Comparison of ENCODE assay signal across 8 cellular contexts in the genomic region with DNA sequence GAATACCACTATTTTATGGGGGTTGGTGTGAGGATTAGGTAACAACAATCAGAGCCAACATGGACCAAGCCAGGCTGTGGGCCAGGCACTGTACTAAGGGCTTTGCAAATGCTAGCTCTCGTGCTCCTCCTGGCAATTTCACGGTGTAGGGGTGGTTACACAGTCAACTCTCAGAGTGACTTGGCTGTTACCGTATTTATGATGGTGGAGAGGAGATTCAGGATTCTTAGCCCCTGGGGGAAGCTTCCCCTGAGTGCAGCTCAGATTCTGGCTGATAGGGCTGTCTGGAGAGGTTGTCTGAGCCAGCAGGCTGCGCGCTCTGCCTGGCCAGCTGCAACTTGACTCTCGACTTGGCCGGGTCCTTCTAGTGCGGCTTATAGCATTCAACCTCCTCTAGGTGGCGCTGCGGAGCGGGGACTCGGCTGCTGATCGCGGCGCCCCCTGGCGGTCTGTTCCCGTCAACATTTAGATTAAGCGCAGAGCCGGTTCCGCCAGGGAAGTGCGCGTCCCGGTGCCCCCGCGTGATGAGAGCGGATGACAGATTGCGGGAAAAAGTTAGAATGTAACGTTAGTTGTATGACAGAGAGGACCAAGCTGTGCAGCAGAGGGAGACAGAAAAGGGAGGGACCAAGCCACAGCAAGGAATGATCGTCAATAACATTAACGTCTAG. TPM values are rescaled to one million over a fixed set of nuclear protein-coding genes. Genes with fewer than 3 reads are reported as not detected.
DNase-seq lines count a peak whose midpoint lies in the region; ATAC-seq and TF ChIP-seq lines count a peak whose summit lies in the region.

No MANE protein-coding gene starts in this region.

- H3K9me3 Mint-ChIP-seq in naive thymus-derived CD8-positive, alpha-beta T cell, result peaks cover 0 to 2% (median 0%) of the 10 kb centered on the region in 9 donors
- peaks cover 3% of the 10 kb centered on the region for H3K9me3 Mint-ChIP-seq in stimulated activated effector memory CD8-positive, alpha-beta T cell treated with anti-CD3 and anti-CD28 coated beads, Interleukin-12 subunit alpha, Interleukin-12 subunit beta, amount 100 ng/mL, for 72 hours

- H3K4me2 ChIP-seq in PC-3 (ENCODE audit: low read length), result peak overlapping the region; percentile 70

- TF ChIP-seq CTCF in PC-3 (conservative IDR thresholded peaks at IDR 0.05; ENCODE audit: low read depth, low read length), result peak; percentile 99

- peaks cover 6 to 29% (median 24%) of the 10 kb centered on the region in 4 donors for H3K4me1 Mint-ChIP-seq in naive thymus-derived CD8-positive, alpha-beta T cell
- H3K4me1 Mint-ChIP-seq in stimulated activated effector memory CD8-positive, alpha-beta T cell treated with anti-CD3 and anti-CD28 coated beads, Interleukin-12 subunit alpha, Interleukin-12 subunit beta, amount 100 ng/mL, for 72 hours, result peaks cover 56% of the 10 kb centered on the region

- H3K27ac Mint-ChIP-seq in naive thymus-derived CD8-positive, alpha-beta T cell, result peak overlapping the region in 4 of 10 donors; percentile 1 to 60 (median 32)
- peak overlapping the region; percentile 75 for H3K27ac Mint-ChIP-seq in stimulated activated effector memory CD8-positive, alpha-beta T cell treated with anti-CD3 and anti-CD28 coated beads, Interleukin-12 subunit alpha, Interleukin-12 subunit beta, amount 100 ng/mL, for 72 hours

- TF ChIP-seq POLR2A in erythroblast (IDR thresholded peaks at IDR 0.05; ENCODE audit: low read length), result no peak

- H3K4me1 ChIP-seq in PC-3 (ENCODE audit: insufficient read depth, low read length), result no peaks in the 10 kb centered on the region

- no peaks in the 10 kb centered on the region; the same call in 1 of the 2 replicates for H3K36me3 ChIP-seq in PC-3 (ENCODE audit: low read depth, low read length)

- intact Hi-C loops in PC-3 (cut with micrococcal nuclease), result loop anchor here (1.0 kb wide), 2 partner anchors 74 to 309 kb away; no protein-coding TSS in a partner anchor

- H3K27me3 Mint-ChIP-seq in naive thymus-derived CD8-positive, alpha-beta T cell, result peaks cover 2 to 10% (median 4%) of the 10 kb centered on the region in 5 donors

- no peaks in the 10 kb centered on the region for H3K9me2 ChIP-seq in PC-3 (replicated peaks; ENCODE audit: low read length)

- POLR2A ChIA-PET in PC-3 (lab: Charles Lee; ENCODE audit: unreplicated experiment), result no interaction called here
- POLR2A ChIA-PET in naive thymus-derived CD8-positive, alpha-beta T cell (lab: Charles Lee), result interaction anchor here (0.7 kb wide), 1 partner anchor 1242 kb away, joined by 3 read pairs; no protein-coding TSS in a partner anchor

- H3K27me3 ChIP-seq in PC-3 (ENCODE audit: low read length), result 0 out of 2 replicates have a peak, but pooled peaks cover 6% of the 10 kb centered on the region

- peak overlapping the region in 7 of 10 donors; percentile 15 to 69 (median 44) for H3K4me3 Mint-ChIP-seq in naive thymus-derived CD8-positive, alpha-beta T cell
- H3K4me3 Mint-ChIP-seq in stimulated activated effector memory CD8-positive, alpha-beta T cell treated with anti-CD3 and anti-CD28 coated beads, Interleukin-12 subunit alpha, Interleukin-12 subunit beta, amount 100 ng/mL, for 72 hours, result peak overlapping the region; percentile 41

- DNase-seq in GM04503 (ENCODE audit: low read depth) (peak; percentile 20), KG1 (lab: John Stamatoyannopoulos, UW) (peak; percentile 88), PC-3 (peak; percentile 76), activated T-cell treated with anti-CD3 and anti-CD28 coated beads for 4 hours (peak; percentile 92), erythroblast (lab: John Stamatoyannopoulos, UW) (peak; percentile 89 to 95)
- peak; percentile 79 to 99 (median 92) for DNase-seq in naive thymus-derived CD8-positive, alpha-beta T cell
- peak; percentile 99 for DNase-seq in stimulated activated effector memory CD8-positive, alpha-beta T cell treated with anti-CD3 and anti-CD28 coated beads, Interleukin-12 subunit alpha, Interleukin-12 subunit beta, amount 100 ng/mL, for 72 hours (ENCODE audit: low spot score in 2 of 2)

- H3K9me3 ChIP-seq in PC-3 (ENCODE audit: low read length), result no peaks in the 10 kb centered on the region

- ATAC-seq in PC-3, result peak; percentile 95
- ATAC-seq in naive thymus-derived CD8-positive, alpha-beta T cell, result peak; percentile 76 to 78
- ATAC-seq in stimulated activated effector memory CD8-positive, alpha-beta T cell treated with anti-CD3 and anti-CD28 coated beads, Interleukin-12 subunit alpha, Interleukin-12 subunit beta, amount 100 ng/mL, for 72 hours, result peak; percentile 53
- no peak for ATAC-seq in GM19395 (IDR thresholded peaks at IDR 0.05; ENCODE audit: unreplicated experiment)

- CTCF ChIA-PET in PC-3 (lab: Charles Lee), result interaction anchor here (0.5 to 1.3 kb wide), 10 partner anchors 13 to 341 kb away, joined by 3 to 9 read pairs (median 4); a partner anchor contains a TSS

- peaks cover 0 to 2% (median 0%) of the 10 kb centered on the region in 3 donors for H3K36me3 Mint-ChIP-seq in naive thymus-derived CD8-positive, alpha-beta T cell
- H3K36me3 Mint-ChIP-seq in stimulated activated effector memory CD8-positive, alpha-beta T cell treated with anti-CD3 and anti-CD28 coated beads, Interleukin-12 subunit alpha, Interleukin-12 subunit beta, amount 100 ng/mL, for 72 hours, result no peaks in the 10 kb centered on the region

- no peaks in the 10 kb centered on the region for H3K79me2 ChIP-seq in PC-3 (ENCODE audit: low read length)

- no peak overlapping the region for H3K27ac ChIP-seq in PC-3 (ENCODE audit: low read length)

- H3F3A ChIP-seq in PC-3 (ENCODE audit: low read length, unreplicated experiment), result no peaks in the 10 kb centered on the region

- H4K20me1 ChIP-seq in PC-3 (ENCODE audit: low read length), result no peaks in the 10 kb centered on the region

- H3K9ac ChIP-seq in PC-3 (ENCODE audit: low read length), result no peak overlapping the region

- peak overlapping the region; percentile 53 for H2AFZ ChIP-seq in PC-3 (ENCODE audit: low read length)

- BruUV-seq in PC-3 (replicated peaks; lab: Mats Ljungman, UMichigan), result no TSS peak

- H3K4me3 ChIP-seq in PC-3 (ENCODE audit: low read length), result no peak overlapping the region

RNA-seq across cellular contexts. Expression of a gene that starts 4.5 kb away (rescaled TPM):
- total RNA-seq in PC-3 (2014; rRNA removed), result 0.47 TPM in 1 of 2 replicates, not detected in the other
- 1 to 10 TPM; 2.8 to 3.1 TPM for total RNA-seq in naive thymus-derived CD8-positive, alpha-beta T cell
- under 1 TPM in 2 of 3 donors, not detected in 1; 0.39 to 0.64 TPM for polyA plus RNA-seq in naive thymus-derived CD8-positive, alpha-beta T cell

RNA-seq across cellular contexts. Expression of a gene that starts 39.4 kb away (rescaled TPM):
- total RNA-seq in PC-3 (2014; rRNA removed), result not detected in 2 replicates
- not detected for total RNA-seq in naive thymus-derived CD8-positive, alpha-beta T cell
- polyA plus RNA-seq in naive thymus-derived CD8-positive, alpha-beta T cell, result not detected

RNA-seq across cellular contexts. Expression of a gene that starts 57.2 kb away (rescaled TPM):
- 0.12 TPM in 1 of 2 replicates, not detected in the other for total RNA-seq in PC-3 (2014; rRNA removed)
- total RNA-seq in naive thymus-derived CD8-positive, alpha-beta T cell, result under 1 TPM; 0.41 to 0.60 TPM
- polyA plus RNA-seq in naive thymus-derived CD8-positive, alpha-beta T cell, result not detected

Comparison
In these comparisons a context has a peak if more than half of its experiments do, and no peak if none do; other contexts are left out.
1. DNase-seq: peak in every context shown above with its lines; median percentile 99 in stimulated activated effector memory CD8-positive, alpha-beta T cell treated with anti-CD3 and anti-CD28 coated beads, Interleukin-12 subunit alpha, Interleukin-12 subunit beta, amount 100 ng/mL, for 72 hours; 92 in activated T-cell treated with anti-CD3 and anti-CD28 coated beads for 4 hours; 92 in erythroblast; 92 in naive thymus-derived CD8-positive, alpha-beta T cell; 88 in KG1; 76 in PC-3; 20 in GM04503.